In the genomic region with DNA sequence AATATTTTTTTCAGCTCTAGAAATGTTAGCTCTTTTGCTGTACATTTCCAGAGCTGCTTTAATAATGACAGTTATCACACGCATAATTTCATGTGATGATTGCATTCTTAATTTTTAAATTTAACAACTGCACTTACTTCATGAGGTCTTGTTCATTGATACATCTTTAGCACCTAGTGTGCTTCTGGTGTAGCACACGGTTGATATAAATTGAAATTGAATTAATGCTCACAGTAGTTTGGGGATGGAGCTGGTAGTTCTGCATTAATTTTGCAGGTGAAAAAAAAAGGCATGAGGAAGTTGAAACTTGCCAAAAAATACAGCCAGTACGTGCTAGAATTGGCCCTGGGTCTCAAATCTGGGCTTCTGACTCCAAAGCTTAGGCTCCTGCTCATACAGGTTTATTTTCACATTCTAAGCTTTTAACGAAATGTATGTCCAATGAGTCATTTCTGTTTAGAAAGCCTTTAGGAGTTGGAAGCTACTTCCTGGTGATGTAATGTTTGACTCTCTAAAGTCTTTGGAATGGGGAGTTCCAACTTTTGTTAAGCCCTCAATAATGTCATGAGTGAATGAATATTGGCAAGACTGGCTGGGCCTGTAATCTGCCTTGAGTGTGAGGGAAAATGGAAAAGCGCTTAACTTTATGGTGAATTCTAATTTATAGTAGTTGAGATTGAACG, we compare ENCODE assay signal across 8 cellular contexts. TPM values are rescaled to one million over a fixed set of nuclear protein-coding genes. Genes with fewer than 3 reads are reported as not detected.
A peak's percentile ranks its signal among the peaks of the same experiment; 100 is the strongest.
DNase-seq lines count a peak whose midpoint lies in the region; ATAC-seq and TF ChIP-seq lines count a peak whose summit lies in the region.

No MANE protein-coding gene starts in this region.

- no peaks in the 10 kb centered on the region for H3K27me3 Mint-ChIP-seq in naive B cell

- no peaks in the 10 kb centered on the region for H3K27me3 ChIP-seq in duodenal mucosa (ENCODE audit: control insufficient read depth in 1 of 2, insufficient read depth in 2 of 2, low read length in 2 of 2)

- in situ Hi-C loops in Caki2 (cut with HindIII; ENCODE audit: low pct_unique_long_range_greater_than_20kb, low sequenced_read_pairs), result no loop called here
- in situ Hi-C loops in GM13977 (cut with MboI; ENCODE audit: low pct_unique_long_range_greater_than_20kb, low sequenced_read_pairs, unreplicated experiment), result no loop called here

- intact Hi-C loops in posterior cingulate gyrus (cut with DNase I), result no loop called here

- H3K27ac Mint-ChIP-seq in naive B cell, result peak overlapping the region; percentile 17 to 85 (median 72)

- H3K9ac ChIP-seq in duodenal mucosa (ENCODE audit: low read depth in 1 of 2, low read length in 2 of 2), result peak overlapping the region in 1 of 2 donors; percentile 16

- DNase-seq in Caki2 (ENCODE audit: low read depth), result peak; percentile 88
- peak; percentile 83 for DNase-seq in NCI-H446 treated with DMSO at 0.1 percent for 48 hours (lab: John Stamatoyannopoulos, UW)
- DNase-seq in naive B cell, result no peak
- DNase-seq in erythroblast (lab: John Stamatoyannopoulos, UW), result no peak
- no peak for DNase-seq in posterior cingulate gyrus
- DNase-seq in GM13977 (ENCODE audit: low spot score), result no peak
- DNase-seq in OCI-M2 (lab: John Stamatoyannopoulos, UW; ENCODE audit: unreplicated experiment), result no peak

- TF ChIP-seq POLR2A in erythroblast (IDR thresholded peaks at IDR 0.05; ENCODE audit: low read length), result no peak

- peaks cover 38 to 61% (median 56%) of the 10 kb centered on the region in 3 donors for H3K4me1 Mint-ChIP-seq in naive B cell

- H3K4me1 ChIP-seq in duodenal mucosa (ENCODE audit: control insufficient read depth in 1 of 2, insufficient read depth in 2 of 2, low read length in 2 of 2), result peaks cover 38 to 59% of the 10 kb centered on the region in 2 donors

- no peaks in the 10 kb centered on the region for H3K36me3 Mint-ChIP-seq in naive B cell

- no peak for TF ChIP-seq CTCF in GM13977 (IDR thresholded peaks at IDR 0.05; ENCODE audit: extremely low read depth, insufficient read depth, missing control alignments)

- H3K9me3 Mint-ChIP-seq in naive B cell, result no peaks in the 10 kb centered on the region

- no peak for ATAC-seq in naive B cell (ENCODE audit: low read depth in 2 of 2)

- H3K9me3 ChIP-seq in duodenal mucosa (ENCODE audit: control insufficient read depth in 1 of 2, low read length in 2 of 2), result no peaks in the 10 kb centered on the region

- H3K27ac ChIP-seq in duodenal mucosa (ENCODE audit: low read depth, low read length), result peak overlapping the region; percentile 64

- peak overlapping the region in 2 of 8 donors; percentile 32 to 64 for H3K4me3 Mint-ChIP-seq in naive B cell

- H3K4me3 ChIP-seq in duodenal mucosa (ENCODE audit: low read depth in 1 of 2, low read length in 2 of 2), result no peak overlapping the region

- H3K36me3 ChIP-seq in duodenal mucosa (ENCODE audit: control insufficient read depth in 1 of 2, insufficient read depth in 2 of 2, low read length in 2 of 2), result peaks cover 5 to 15% of the 10 kb centered on the region in 2 donors

RNA-seq across cellular contexts. Expression of gene RAC1, which starts 10.9 kb away (rescaled TPM):
- 22.7 and 42.5 TPM in 2 replicates for total RNA-seq in Caki2 (2014; rRNA removed; shearing (Covaris generic); ENCODE audit: low replicate concordance)
- 100 to 1,000 TPM; 228 to 346 (median 298) TPM for polyA plus RNA-seq in naive B cell (ENCODE audit: low read depth in 6 of 6)

RNA-seq across cellular contexts. Expression of gene FAM220A, which starts 36.5 kb away (rescaled TPM):
- 26.7 and 27.4 TPM in 2 replicates for total RNA-seq in Caki2 (2014; rRNA removed; shearing (Covaris generic); ENCODE audit: low replicate concordance)
- 10 to 100 TPM in 2 of 6 donors, 1 to 10 TPM in 4; 4.3 to 12.2 (median 8.8) TPM for polyA plus RNA-seq in naive B cell (ENCODE audit: low read depth in 6 of 6)

Comparison
In these comparisons a context has a peak if more than half of its experiments do, and no peak if none do; other contexts are left out.
1. DNase-seq: peak in Caki2 (single experiment) and NCI-H446 treated with DMSO at 0.1 percent for 48 hours (single experiment); none in naive B cell (single experiment), erythroblast (0 of 2), posterior cingulate gyrus (0 of 10), GM13977 (single experiment) and OCI-M2 (single experiment).